In genomic region chr6:166382933-166383816, GRCh38 we compare ENCODE assay signal across 8 cellular contexts. TPM values are rescaled to one million over a fixed set of nuclear protein-coding genes. Genes with fewer than 3 reads are reported as not detected.
DNase-seq lines count a peak whose midpoint lies in the region; ATAC-seq, FAIRE-seq and TF ChIP-seq lines count a peak whose summit lies in the region.

TSS of gene MPC1 (minus strand) at chr6:166382940. CDS start at chr6:166382876, 64 bp downstream.

- WGBS in ovary, 3 donors, result 0% methylated on average over 20 to 96 of the region's 96 CpGs
- WGBS in thymus, result under 1% methylated on average over 96 of the region's 96 CpGs

- no peaks in the 10 kb centered on the region for H3K36me3 ChIP-seq in ovary
- H3K36me3 ChIP-seq in thymus (ENCODE audit: control insufficient read depth, insufficient read depth), result no peaks in the 10 kb centered on the region

- peak within 1 kb of the TSS; percentile 93 for H3K4me3 ChIP-seq in ovary
- peak within 1 kb of the TSS; percentile 87 for H3K4me3 ChIP-seq in thymus (ENCODE audit: low read length)

- H3K9me3 ChIP-seq in ovary (no peaks in the 10 kb centered on the region), thymus (ENCODE audit: control insufficient read depth) (no peaks in the 10 kb centered on the region)

- TF ChIP-seq EP300 in ovary (IDR thresholded peaks at IDR 0.05), result no peak

- no peak for TF ChIP-seq CTCF in ovary (IDR thresholded peaks at IDR 0.05)

- H3K4me1 ChIP-seq in ovary (ENCODE audit: insufficient read depth), result no peaks in the 10 kb centered on the region
- H3K4me1 ChIP-seq in thymus (ENCODE audit: control insufficient read depth, insufficient read depth, low read length), result no peaks in the 10 kb centered on the region

- ATAC-seq in HG02798 (IDR thresholded peaks at IDR 0.05; ENCODE audit: poor library complexity, unreplicated experiment), result peak; percentile 93
- peak; percentile 98 for ATAC-seq in Right ventricle myocardium inferior

- H3K27ac ChIP-seq in ovary (peak within 1 kb of the TSS; percentile 53 to 91), thymus (ENCODE audit: low read depth) (peak within 1 kb of the TSS; percentile 83)

- TF ChIP-seq POLR2A in GM12891 (IDR thresholded peaks at IDR 0.05; ENCODE audit: low read depth, low read length), result no peak; the same call in 1 of the 2 replicates
- peak; percentile 39 for TF ChIP-seq POLR2A in ovary (IDR thresholded peaks at IDR 0.05)

- peak; percentile 100 for FAIRE-seq in GM12891 (lab: Jason Lieb, UNC)

- DNase-seq in GM12891 (ENCODE audit: insufficient read length, low spot score) (peak; percentile 94), NCI-H1417 treated with DMSO at 0.1 percent for 48 hours (lab: John Stamatoyannopoulos, UW) (peak; percentile 66), SW 1271 (lab: John Stamatoyannopoulos, UW) (peak; percentile 83 to 92), Right ventricle myocardium inferior (ENCODE audit: missing footprints) (peak; percentile 98), ovary (peak; percentile 93 to 98 (median 96))
- peak; percentile 89 for DNase-seq in activated naive CD8-positive, alpha-beta T cell treated with anti-CD3 and anti-CD28 coated beads, Interleukin-2, amount 50 U/mL, for 16 hours (ENCODE audit: low read depth, low spot score)

- H3K27me3 ChIP-seq in ovary, result no peaks in the 10 kb centered on the region
- no peaks in the 10 kb centered on the region for H3K27me3 ChIP-seq in thymus (ENCODE audit: control insufficient read depth, insufficient read depth)

- intact Hi-C loops in Right ventricle myocardium inferior (cut with DNase I) (loop anchor here (2.0 to 5.0 kb wide), 3 partner anchors 40 to 174 kb away; partner anchors contain the start of gene SFT2D1), ovary (cut with DNase I) (loop anchor here in 1 of 4 donors (5.0 kb wide), 1 partner anchor 41 kb away; the partner anchor contains the start of gene SFT2D1)

TF ChIP-seq in GM12891, 5 proteins besides CTCF, POLR2A, EP300 and RAD21:
- no peak for TF ChIP-seq POU2F2 (IDR thresholded peaks at IDR 0.05; ENCODE audit: low read depth, low read length)
- peak; percentile 23; the same call in 1 of the 2 replicates for TF ChIP-seq POLR2AphosphoS5 (IDR thresholded peaks at IDR 0.05; ENCODE audit: low read depth, low read length)
- TF ChIP-seq SPI1 (IDR thresholded peaks at IDR 0.05; ENCODE audit: low read depth, low read length), result no peak
- no peak; the same call in none of the 2 replicates for TF ChIP-seq TAF1 (IDR thresholded peaks at IDR 0.05; ENCODE audit: low read depth, low read length)
- TF ChIP-seq PAX5 (IDR thresholded peaks at IDR 0.05; ENCODE audit: insufficient read depth, low read length, severe bottlenecking), result peak; percentile 82

RNA-seq across cellular contexts. Expression of gene MPC1, which starts in this region (rescaled TPM):
- polyA plus RNA-seq in GM12891 (2012; ENCODE audit: low read depth, missing spikeins), result 62.7 TPM
- total RNA-seq in Right ventricle myocardium inferior (381 TPM), ovary (10 to 100 TPM; 34.1 to 46.7 (median 37.6) TPM)
- polyA plus RNA-seq in ovary (10 to 100 TPM; 61.2 to 82.6 TPM), thymus (106 TPM)

Comparison
In these comparisons a context has a peak if more than half of its experiments do, and no peak if none do; other contexts are left out.
1. Peak in every context shown above with its lines: DNase-seq, ATAC-seq, H3K4me3 ChIP-seq and H3K27ac ChIP-seq.